Comparison of ENCODE assay signal across 8 cellular contexts in genomic region chr1:28517649-28517999, GRCh38. TPM values are rescaled to one million over a fixed set of nuclear protein-coding genes. Genes with fewer than 3 reads are reported as not detected.
DNase-seq lines count a peak whose midpoint lies in the region; ATAC-seq and TF ChIP-seq lines count a peak whose summit lies in the region.

No MANE protein-coding gene starts in this region.

- H3K9me3 ChIP-seq in iPS-18c (ENCODE audit: control insufficient read depth, insufficient read depth, low read length), result no peaks in the 10 kb centered on the region
- H3K9me3 ChIP-seq in testis, result no peaks in the 10 kb centered on the region

- peak overlapping the region; percentile 44 to 78 for H3K27ac Mint-ChIP-seq in activated naive CD4-positive, alpha-beta T cell treated with anti-CD3 and anti-CD28 coated beads, Interleukin-2, amount 50 U/mL, for 72 hours

- DNase-seq in NCI-H510A treated with DMSO at 0.1 percent for 48 hours (lab: John Stamatoyannopoulos, UW), result peak; percentile 47
- DNase-seq in NCI-H510A (lab: John Stamatoyannopoulos, UW), result no peak
- DNase-seq in activated naive CD4-positive, alpha-beta T cell treated with anti-CD3 and anti-CD28 coated beads, Interleukin-2, amount 50 U/mL, for 72 hours (ENCODE audit: low spot score in 2 of 2), result no peak
- no peak for DNase-seq in testis
- no peak for DNase-seq in COR-L47 (lab: John Stamatoyannopoulos, UW)

- H3K9me3 Mint-ChIP-seq in activated naive CD4-positive, alpha-beta T cell treated with anti-CD3 and anti-CD28 coated beads, Interleukin-2, amount 50 U/mL, for 72 hours, result no peaks in the 10 kb centered on the region

- H3K27ac ChIP-seq in testis, result peak overlapping the region; percentile 56 to 78

- no peaks in the 10 kb centered on the region for H3K27me3 ChIP-seq in testis

- peaks cover 5 to 16% of the 10 kb centered on the region in 2 donors for H3K36me3 Mint-ChIP-seq in activated naive CD4-positive, alpha-beta T cell treated with anti-CD3 and anti-CD28 coated beads, Interleukin-2, amount 50 U/mL, for 72 hours

- H3K4me1 ChIP-seq in testis, result peaks cover 11% of the 10 kb centered on the region

- intact Hi-C loops in testis (cut with DNase I; ENCODE audit: low total_unique reads), result loop anchor here (5.0 kb wide), 1 partner anchor 85 kb away; no protein-coding TSS in a partner anchor

- TF ChIP-seq POLR2A in testis (IDR thresholded peaks at IDR 0.05), result no peak

- H3K36me3 ChIP-seq in testis (ENCODE audit: low read depth, missing control alignments), result no peaks in the 10 kb centered on the region

- H3K4me3 ChIP-seq in iPS-18c (ENCODE audit: insufficient read depth, low read depth, low read length), result peak overlapping the region; percentile 84
- H3K4me3 ChIP-seq in testis, result peak overlapping the region; percentile 70 to 76

- TF ChIP-seq CTCF in testis (IDR thresholded peaks at IDR 0.05), result no peak

- ATAC-seq in HG03354 (IDR thresholded peaks at IDR 0.05; ENCODE audit: poor library complexity, severe bottlenecking, unreplicated experiment) (peak; percentile 8), HG03095 (IDR thresholded peaks at IDR 0.05; ENCODE audit: unreplicated experiment) (no peak)
- ATAC-seq in activated naive CD4-positive, alpha-beta T cell treated with anti-CD3 and anti-CD28 coated beads, Interleukin-2, amount 50 U/mL, for 72 hours, result peak; percentile 8 to 11

- whole genome bisulfite sequencing in testis, 2 donors, result 2 to 5% methylated on average over 7 of the region's 7 CpGs

RNA-seq across cellular contexts. Expression of gene RCC1, which starts 11.8 kb away (rescaled TPM):
- 10 to 100 TPM; 90.1 to 98.2 TPM for total RNA-seq in activated naive CD4-positive, alpha-beta T cell treated with anti-CD3 and anti-CD28 coated beads, Interleukin-2, amount 50 U/mL, for 72 hours
- 10 to 100 TPM; 25.9 to 43.2 TPM for total RNA-seq in testis
- 96.9 TPM for polyA plus RNA-seq in testis (ENCODE audit: insufficient read depth, low read depth, low replicate concordance)

RNA-seq across cellular contexts. Expression of gene TRNAU1AP, which starts 35.3 kb away (rescaled TPM):
- total RNA-seq in activated naive CD4-positive, alpha-beta T cell treated with anti-CD3 and anti-CD28 coated beads, Interleukin-2, amount 50 U/mL, for 72 hours, result 10 to 100 TPM; 64.8 to 73.4 TPM
- total RNA-seq in testis, result 10 to 100 TPM; 15.5 to 22.5 TPM
- 19.8 TPM for polyA plus RNA-seq in testis (ENCODE audit: insufficient read depth, low read depth, low replicate concordance)
